ENCODE assay signal across 8 cellular contexts in the genomic region with DNA sequence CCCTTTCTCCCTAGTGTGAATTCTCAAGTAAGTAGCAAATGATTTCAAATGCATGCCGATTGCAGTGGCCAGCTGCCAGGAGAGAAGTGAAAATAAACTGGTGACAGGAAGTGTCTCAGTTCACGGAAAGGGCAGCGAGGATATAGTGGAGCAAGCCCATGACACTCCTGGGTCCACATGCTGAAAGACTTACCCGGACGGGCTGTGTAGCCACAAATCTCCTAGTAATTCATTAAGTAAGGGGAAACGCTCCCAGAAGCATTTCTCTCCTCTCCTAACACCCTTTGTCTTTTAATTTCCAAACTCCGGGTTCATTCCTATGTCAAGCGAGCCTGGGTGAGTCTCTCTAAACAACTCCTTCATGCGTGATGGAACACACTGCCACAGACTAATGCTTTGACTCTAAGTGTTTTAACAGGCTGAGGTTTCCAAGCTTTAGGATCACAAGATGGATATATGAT.
DNase-seq lines count a peak whose midpoint lies in the region; ATAC-seq and TF ChIP-seq lines count a peak whose summit lies in the region.

No MANE protein-coding gene starts in this region.

- no peak for ATAC-seq in GM19395 (IDR thresholded peaks at IDR 0.05; ENCODE audit: unreplicated experiment)
- no peak for ATAC-seq in HG02840 (IDR thresholded peaks at IDR 0.05; ENCODE audit: low FRiP score, unreplicated experiment)

- H3K36me3 ChIP-seq in endodermal cell (ENCODE audit: control insufficient read depth, insufficient read depth, low read length) (no peaks in the 10 kb centered on the region), muscle layer of colon (ENCODE audit: insufficient read depth, low read length) (no peaks in the 10 kb centered on the region)

- H3K4me3 ChIP-seq in endodermal cell (ENCODE audit: low read length) = peak overlapping the region; percentile 63
- H3K4me3 ChIP-seq in muscle layer of colon (ENCODE audit: low read depth in 1 of 2, low read length in 2 of 2) = peak overlapping the region; percentile 22 to 37

- H3K4me1 Mint-ChIP-seq in CD14-positive monocyte (peaks cover 22% of the 10 kb centered on the region), endodermal cell (peaks cover 37% of the 10 kb centered on the region)

- H3K27ac Mint-ChIP-seq in CD14-positive monocyte (peak overlapping the region; percentile 72 to 95 (median 94)), endodermal cell (peak overlapping the region; percentile 88)

- H3K27ac ChIP-seq in endodermal cell (ENCODE audit: low read depth, low read length) (no peak overlapping the region), muscle layer of colon (ENCODE audit: low read depth, low read length) (no peak overlapping the region)

- 19 to 44% methylated on average over 6 to 9 of the region's 9 CpGs for WGBS in endodermal cell (ENCODE audit: insufficient coverage in 1 of 2, insufficient read length in 1 of 2), 2 experiments

- no peaks in the 10 kb centered on the region for H3K9me3 ChIP-seq in endodermal cell (ENCODE audit: control insufficient read depth, low read length)
- no peaks in the 10 kb centered on the region for H3K9me3 ChIP-seq in muscle layer of colon (ENCODE audit: low read length)

- H3K4me3 Mint-ChIP-seq in CD14-positive monocyte = peak overlapping the region; percentile 77 to 96
- H3K4me3 Mint-ChIP-seq in endodermal cell = peak overlapping the region; percentile 6

- peaks cover 6% of the 10 kb centered on the region for H3K4me1 ChIP-seq in endodermal cell (ENCODE audit: control insufficient read depth, insufficient read depth, low read length)
- H3K4me1 ChIP-seq in muscle layer of colon (ENCODE audit: insufficient read depth, low read length) = peaks cover 10% of the 10 kb centered on the region

- intact Hi-C loops in CD14-positive monocyte (cut with micrococcal nuclease) = no loop called here

- TF ChIP-seq CTCF in CD14-positive monocyte (IDR thresholded peaks at IDR 0.05) (no peak), endodermal cell (conservative IDR thresholded peaks at IDR 0.05) (no peak)

- no peaks in the 10 kb centered on the region for H3K36me3 Mint-ChIP-seq in CD14-positive monocyte
- no peaks in the 10 kb centered on the region for H3K36me3 Mint-ChIP-seq in endodermal cell (ENCODE audit: low read depth)

- no peaks in the 10 kb centered on the region for H3K27me3 ChIP-seq in endodermal cell (ENCODE audit: control insufficient read depth, insufficient read depth, low read length, poor library complexity, severe bottlenecking)
- no peaks in the 10 kb centered on the region for H3K27me3 ChIP-seq in muscle layer of colon (ENCODE audit: control insufficient read depth in 1 of 2, insufficient read depth in 2 of 2, low read length in 2 of 2)

- DNase-seq in CD14-positive monocyte (ENCODE audit: low spot score) (peak; percentile 80), NCI-H510A treated with DMSO at 0.1 percent for 48 hours (lab: John Stamatoyannopoulos, UW) (peak; percentile 31), endodermal cell (peak; percentile 73), 8988T (no peak), SK-N-DZ (ENCODE audit: low spot score) (no peak)

- H3K9ac ChIP-seq in endodermal cell (ENCODE audit: extremely low read depth, low read length, poor library complexity, severe bottlenecking) (peak overlapping the region; percentile 6), muscle layer of colon (ENCODE audit: low read length) (no peak overlapping the region)

- H3K27me3 Mint-ChIP-seq in CD14-positive monocyte (ENCODE audit: low read depth in 3 of 3) (peaks cover 0 to 3% (median 3%) of the 10 kb centered on the region in 3 donors), endodermal cell (ENCODE audit: insufficient read depth) (no peaks in the 10 kb centered on the region)

- peaks cover 0 to 2% (median 0%) of the 10 kb centered on the region in 7 donors for H3K9me3 Mint-ChIP-seq in CD14-positive monocyte
- no peaks in the 10 kb centered on the region for H3K9me3 Mint-ChIP-seq in endodermal cell

Comparison
In these comparisons a context has a peak if more than half of its experiments do, and no peak if none do; other contexts are left out.
1. DNase-seq: peak in CD14-positive monocyte (single experiment), NCI-H510A treated with DMSO at 0.1 percent for 48 hours (single experiment) and endodermal cell (single experiment); none in 8988T (single experiment) and SK-N-DZ (single experiment).